ENCODE assay signal across 29 cellular contexts in genomic region chr10:132981173-132981555, GRCh38. TPM values are rescaled to one million over a fixed set of nuclear protein-coding genes. Genes with fewer than 3 reads are reported as not detected.
DNase-seq lines count a peak whose midpoint lies in the region; ATAC-seq, FAIRE-seq and TF ChIP-seq lines count a peak whose summit lies in the region.
"Had no signal": no experiment of that assay in that cellular context is flagged by ENCODE, and none has a peak within 500 bp of the region (broad histone marks: within the 10 kb centered on the region; RNA-seq: fewer than 3 reads in every experiment).

No MANE protein-coding gene starts in this region.

- H3K4me1 Mint-ChIP-seq in chondrocyte (ENCODE audit: low read depth) = no peaks in the 10 kb centered on the region
- H3K4me1 Mint-ChIP-seq: CD4-positive, alpha-beta memory T cell had no signal

- ATAC-seq in right lobe of liver = peak; percentile 35 to 41 (median 38)
- no peak for ATAC-seq in HepG2
- ATAC-seq in lung (ENCODE audit: insufficient read depth, low FRiP score) = peak; percentile 41
- peak; percentile 3 for ATAC-seq in upper lobe of right lung
- ATAC-seq in HG02571 (IDR thresholded peaks at IDR 0.05; ENCODE audit: unreplicated experiment) = no peak
- ATAC-seq: HCT116, K562, PC-3 had no signal

- intact Hi-C loops in right lobe of liver (cut with DNase I) = no loop called here
- intact Hi-C loops in HepG2 (cut with micrococcal nuclease; ENCODE audit: unreplicated experiment) = no loop called here
- intact Hi-C loops in upper lobe of right lung (cut with DNase I) = no loop called here
- intact Hi-C loops in adrenal gland (cut with DNase I) = no loop called here

- no TSS peak for BruUV-seq in HepG2 (replicated peaks; lab: Mats Ljungman, UMichigan)

- FAIRE-seq in HepG2 (lab: Jason Lieb, UNC) = no peak
- FAIRE-seq: A549, GM12891, K562 had no signal

- no peak overlapping the region for H3K9ac ChIP-seq in HepG2 (ENCODE audit: insufficient read depth, low read depth, low read length)
- H3K9ac ChIP-seq: BLaER1 treated with 17β-estradiol and CSF1 and Interleukin-3, amounts not matched to agents 10 nM and 100 nM had no signal

- H3K36me3 ChIP-seq in right lobe of liver (no peaks in the 10 kb centered on the region), HepG2 (replicated peaks in 1 of 2; ENCODE audit: control insufficient read depth in 1 of 2, insufficient read depth in 2 of 2, low read length in 2 of 2) (no peaks in the 10 kb centered on the region), lung (ENCODE audit: control insufficient read depth in 2 of 2, insufficient read depth in 2 of 2, low read length in 2 of 2) (no peaks in the 10 kb centered on the region), upper lobe of right lung (no peaks in the 10 kb centered on the region), adrenal gland (replicated peaks in 1 of 2) (no peaks in the 10 kb centered on the region)
- H3K36me3 ChIP-seq: BLaER1 treated with 17β-estradiol and CSF1 and Interleukin-3, amounts not matched to agents 10 nM and 100 nM had no signal

- H3K4me3 Mint-ChIP-seq in chondrocyte (ENCODE audit: unreplicated experiment) = no peak overlapping the region
- H3K4me3 Mint-ChIP-seq: CD4-positive, alpha-beta memory T cell had no signal

- H3K27me3 ChIP-seq in right lobe of liver = no peaks in the 10 kb centered on the region
- H3K27me3 ChIP-seq in HepG2 (ENCODE audit: control insufficient read depth in 1 of 2, insufficient read depth in 2 of 2, low read length in 2 of 2) = peaks cover 13 to 64% of the 10 kb centered on the region in 2 experiments; a peak in 4 of 5 replicates
- H3K27me3 ChIP-seq in lung (ENCODE audit: control insufficient read depth, insufficient read depth) = no peaks in the 10 kb centered on the region
- H3K27me3 ChIP-seq in upper lobe of right lung = peaks cover 10% of the 10 kb centered on the region
- no peaks in the 10 kb centered on the region for H3K27me3 ChIP-seq in adrenal gland

- no peaks in the 10 kb centered on the region for H3K9me3 ChIP-seq in right lobe of liver
- H3K9me3 ChIP-seq in HepG2 (ENCODE audit: low read length) = no peaks in the 10 kb centered on the region
- H3K9me3 ChIP-seq in lung (ENCODE audit: control insufficient read depth in 2 of 2, insufficient read depth in 1 of 2, low read length in 1 of 2) = peaks cover 0 to 6% of the 10 kb centered on the region in 2 donors
- no peaks in the 10 kb centered on the region for H3K9me3 ChIP-seq in upper lobe of right lung
- no peaks in the 10 kb centered on the region for H3K9me3 ChIP-seq in adrenal gland (replicated peaks in 1 of 3)
- H3K9me3 ChIP-seq: A549; BLaER1 treated with 17β-estradiol and CSF1 and Interleukin-3, amounts not matched to agents 10 nM and 100 nM; Caco-2 had no signal

- POLR2A ChIA-PET in HepG2 (lab: Yijun Ruan, JAX) = no interaction called here

- 33% methylated on average over 5 of the region's 17 CpGs for WGBS in right lobe of liver (ENCODE audit: insufficient coverage, low coverage, low lambda C conversion rate, missing lambda C conversion rate)
- 30% methylated on average over 2 of the region's 17 CpGs for WGBS in HepG2 (ENCODE audit: low lambda C conversion rate)
- WGBS in lung, 2 donors = 72 to 75% methylated on average over 15 to 17 of the region's 17 CpGs
- WGBS in adrenal gland, 4 donors = 53 to 79% (median 72%) methylated on average over 9 to 17 of the region's 17 CpGs

- H3K4me1 ChIP-seq in right lobe of liver (no peaks in the 10 kb centered on the region), HepG2 (ENCODE audit: insufficient read depth, low read length) (no peaks in the 10 kb centered on the region), lung (ENCODE audit: control insufficient read depth in 2 of 2, insufficient read depth in 2 of 2, low read length in 2 of 2) (no peaks in the 10 kb centered on the region), upper lobe of right lung (no peaks in the 10 kb centered on the region), adrenal gland (replicated peaks in 1 of 2) (no peaks in the 10 kb centered on the region)
- H3K4me1 ChIP-seq: A549, Caco-2 had no signal

- no peak overlapping the region for H3K4me3 ChIP-seq in right lobe of liver
- no peak overlapping the region for H3K4me3 ChIP-seq in HepG2 (replicated peaks in 1 of 3; ENCODE audit: insufficient read depth in 1 of 3, low read depth in 2 of 3, low read length in 3 of 3)
- H3K4me3 ChIP-seq in lung = no peak overlapping the region
- H3K4me3 ChIP-seq in upper lobe of right lung = no peak overlapping the region
- H3K4me3 ChIP-seq in adrenal gland = no peak overlapping the region
- H3K4me3 ChIP-seq: A549; BLaER1 treated with 17β-estradiol and CSF1 and Interleukin-3, amounts not matched to agents 10 nM and 100 nM; K562 had no signal

- no peak for TF ChIP-seq RAD21 in HepG2 (CRISPR knock-in tag; IDR thresholded peaks at IDR 0.05)

- no peak for TF ChIP-seq POLR2A in right lobe of liver (IDR thresholded peaks at IDR 0.05)
- TF ChIP-seq POLR2A in HepG2 (IDR thresholded peaks at IDR 0.05; ENCODE audit: insufficient read depth in 1 of 2, low read depth in 2 of 2, low read length in 2 of 2) = no peak
- TF ChIP-seq POLR2A in adrenal gland (IDR thresholded peaks at IDR 0.05) = no peak

- H3K27ac Mint-ChIP-seq in chondrocyte (ENCODE audit: unreplicated experiment) = no peak overlapping the region
- H3K27ac Mint-ChIP-seq: CD4-positive, alpha-beta memory T cell had no signal

- H3K27ac ChIP-seq in right lobe of liver (no peak overlapping the region), HepG2 (ENCODE audit: extremely low read length, insufficient read depth, low read length) (no peak overlapping the region), lung (ENCODE audit: low read depth in 1 of 2, low read length in 1 of 2) (no peak overlapping the region), upper lobe of right lung (no peak overlapping the region), adrenal gland (no peak overlapping the region)
- H3K27ac ChIP-seq: A549; BLaER1 treated with 17β-estradiol and CSF1 and Interleukin-3, amounts not matched to agents 10 nM and 100 nM had no signal

- no peak overlapping the region for H3K4me2 ChIP-seq in HepG2 (ENCODE audit: low read depth, low read length)
- H3K4me2 ChIP-seq: A549; BLaER1 treated with 17β-estradiol and CSF1 and Interleukin-3, amounts not matched to agents 10 nM and 100 nM had no signal

- CTCF ChIA-PET in HepG2 (lab: Yijun Ruan, JAX; ENCODE audit: low intra/inter-chr PET ratio, low total read pairs) = no interaction called here

- TF ChIP-seq EP300 in HepG2 (IDR thresholded peaks at IDR 0.05; ENCODE audit: low read depth in 2 of 2, low read length in 2 of 2) (no peak), HepG2 (CRISPR knock-in tag; IDR thresholded peaks at IDR 0.05; ENCODE audit: borderline replicate concordance) (no peak)

- H3K36me3 Mint-ChIP-seq in chondrocyte (ENCODE audit: low read depth) = no peaks in the 10 kb centered on the region
- H3K36me3 Mint-ChIP-seq: CD4-positive, alpha-beta memory T cell had no signal

- H3K9me3 Mint-ChIP-seq in chondrocyte (ENCODE audit: low read depth) = no peaks in the 10 kb centered on the region

- peaks cover 52% of the 10 kb centered on the region for H3K27me3 Mint-ChIP-seq in chondrocyte (ENCODE audit: low read depth)

- DNase-seq in right lobe of liver = peak in 1 of 3 donors; percentile 56
- DNase-seq in HepG2 (ENCODE audit: low spot score) = no peak
- peak; percentile 71 for DNase-seq in chondrocyte (ENCODE audit: low spot score)
- DNase-seq in lung (ENCODE audit: low spot score) = no peak
- DNase-seq in upper lobe of right lung = peak; percentile 65
- DNase-seq in adrenal gland = no peak
- DNase-seq: AML-193; Caco-2; CD4-positive, alpha-beta memory T cell; EL; GF-D8; GOT3; Kasumi-1; NCI-H1105 treated with DMSO at 0.1 percent for 48 hours; NCI-H146; NCI-H1930; NCI-H2107; NCI-H524; NCI-H748 treated with DMSO at 0.1 percent for 48 hours; NK-92 treated with Interleukin-12 subunit alpha and Interleukin-12 subunit beta, amount 100 ng/mL, for 24 hours; PC-3 had no signal

- TF ChIP-seq CTCF in right lobe of liver (IDR thresholded peaks at IDR 0.05) (no peak), HepG2 (CRISPR knock-in tag; IDR thresholded peaks at IDR 0.05) (no peak), chondrocyte (IDR thresholded peaks at IDR 0.05) (no peak), lung (IDR thresholded peaks at IDR 0.05; ENCODE audit: control extremely low read depth, extremely low read depth) (no peak), upper lobe of right lung (IDR thresholded peaks at IDR 0.05) (no peak), adrenal gland (IDR thresholded peaks at IDR 0.05) (no peak)

- 0 out of 2 replicates have a peak, but pooled peaks cover 9% of the 10 kb centered on the region for H4K20me1 ChIP-seq in HepG2 (ENCODE audit: insufficient read depth, low read length)

- no peaks in the 10 kb centered on the region for H3K79me2 ChIP-seq in HepG2 (ENCODE audit: insufficient read depth, low read length)

- in situ Hi-C loops in HepG2 (cut with HindIII; ENCODE audit: extremely low pct_ligation_motif_present, low pct_unique_long_range_greater_than_20kb) = no loop called here

- H2AFZ ChIP-seq in HepG2 (ENCODE audit: low read length) = no peak overlapping the region

RNA-seq across cellular contexts. Expression of gene CFAP46, which starts 38.8 kb away (rescaled TPM):
- total RNA-seq in right lobe of liver (under 1 TPM; 0.16 to 0.67 (median 0.32) TPM), HepG2 (2016; rRNA removed; fragmentation: Illumina TruSeq; extraction: Trizol) (0.74 and 0.84 TPM in 2 replicates), chondrocyte (0.49 to 0.92 TPM (median 0.89 TPM) in 3 replicates), lung (10 to 100 TPM; 10.3 to 18.8 TPM), upper lobe of right lung (0.52 TPM), adrenal gland (1 to 10 TPM in 2 of 8 donors, under 1 TPM in 3, not detected in 3; 0.15 to 1.2 (median 0.85) TPM)
- not detected in 2 replicates for total RNA-seq in HepG2 (2016; cell fraction: cytosol; rRNA removed; fragmentation: Illumina TruSeq; extraction: Trizol; ENCODE audit: low read depth)
- 0.87 and 1.1 TPM in 2 replicates for total RNA-seq in HepG2 (2016; cell fraction: insoluble cytoplasmic fraction; rRNA removed; fragmentation: Illumina TruSeq; extraction: Trizol)
- total RNA-seq in HepG2 (2016; cell fraction: membrane; rRNA removed; fragmentation: Illumina TruSeq; extraction: Trizol) = 0.21 and 0.34 TPM in 2 replicates
- 0.53 and 1.3 TPM in 2 replicates for total RNA-seq in HepG2 (2016; cell fraction: nucleus; rRNA removed; fragmentation: Illumina TruSeq; extraction: Trizol)
- polyA plus RNA-seq in HepG2 (2011; rRNA removed) (0.10 and 0.24 TPM in 2 replicates), lung (1 to 10 TPM; 3.1 to 3.8 TPM), adrenal gland (1 to 10 TPM in 2 of 3 donors, under 1 TPM in 1; 0.73 to 5.5 (median 1.1) TPM)
- polyA plus RNA-seq in HepG2 (2011; cell fraction: cytosol; rRNA removed) = 0.13 and 0.19 TPM in 2 replicates
- polyA plus RNA-seq in HepG2 (2011; cell fraction: nucleus; rRNA removed) = 0.05 and 0.27 TPM in 2 replicates
- 0.12 and 0.16 TPM in 2 replicates for polyA plus RNA-seq in HepG2 (2012)
- 0.18 and 0.26 TPM in 2 replicates for polyA plus RNA-seq in HepG2 (2016; cell fraction: cytosol; fragmentation: Illumina TruSeq; extraction: Trizol; ENCODE audit: low read depth)
- polyA plus RNA-seq in HepG2 (2016; cell fraction: insoluble cytoplasmic fraction; fragmentation: Illumina TruSeq; extraction: Trizol; ENCODE audit: low read depth) = 0.86 and 1.2 TPM in 2 replicates
- polyA plus RNA-seq in HepG2 (2016; cell fraction: membrane; fragmentation: Illumina TruSeq; extraction: Trizol; ENCODE audit: low read depth) = 0.33 and 0.34 TPM in 2 replicates
- 0.60 and 0.65 TPM in 2 replicates for polyA plus RNA-seq in HepG2 (2016; cell fraction: nucleus; fragmentation: Illumina TruSeq; extraction: Trizol; ENCODE audit: insufficient read depth, low read depth)
- polyA minus RNA-seq in HepG2 (2011; rRNA and poly(A)+ RNA removed; ENCODE audit: low replicate concordance) = 0.06 TPM in 1 of 2 replicates, not detected in the other
- polyA minus RNA-seq in HepG2 (2011; cell fraction: cytosol; rRNA and poly(A)+ RNA removed) = not detected in 2 replicates
- 0.26 TPM in 1 of 2 replicates, not detected in the other for polyA minus RNA-seq in HepG2 (2011; cell fraction: nucleus; rRNA and poly(A)+ RNA removed)
- total RNA-seq: Caco-2; CD4-positive, alpha-beta memory T cell; K562; M059J; SK-MEL-5 had no signal
- polyA plus RNA-seq: CD4-positive, alpha-beta memory T cell; K562 had no signal

Comparison
In these comparisons a context has a peak if more than half of its experiments do, and no peak if none do; other contexts are left out.
1. ATAC-seq: peak in right lobe of liver (4 of 4), lung (single experiment) and upper lobe of right lung (single experiment); none in HepG2 (single experiment) and HG02571 (single experiment).
2. DNase-seq: peak in chondrocyte (single experiment) and upper lobe of right lung (single experiment); none in HepG2 (single experiment), lung (single experiment) and adrenal gland (0 of 7).